In the genomic region with DNA sequence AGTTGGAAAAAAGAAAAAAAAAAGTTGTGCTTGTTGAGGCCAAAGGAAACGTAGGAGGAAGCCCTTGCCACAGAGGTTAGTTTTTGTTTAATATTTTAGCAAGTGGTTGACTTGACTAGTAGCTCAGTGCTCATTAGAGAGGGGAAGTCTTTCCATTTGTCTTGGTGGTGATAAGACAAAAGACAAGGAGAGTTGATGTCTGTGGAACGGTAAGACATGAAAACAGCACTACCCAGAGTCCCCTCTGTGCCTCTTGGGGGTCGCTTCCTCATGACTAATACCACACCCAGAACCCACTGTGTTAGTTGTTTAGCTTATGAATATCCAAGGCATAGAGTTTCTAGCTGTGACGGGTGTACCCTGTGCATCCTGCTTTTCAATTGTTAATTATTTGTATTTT, we compare ENCODE assay signal across 19 cellular contexts.
DNase-seq lines count a peak whose midpoint lies in the region; ATAC-seq and TF ChIP-seq lines count a peak whose summit lies in the region.
"Had no signal": no experiment of that assay in that cellular context is flagged by ENCODE, and none has a peak within 500 bp of the region (broad histone marks: within the 10 kb centered on the region; RNA-seq: fewer than 3 reads in every experiment).

No MANE protein-coding gene starts in this region.

- ATAC-seq in activated CD8-positive, alpha-beta T cell treated with anti-CD3 and anti-CD28 coated beads for 36 hours = peak; percentile 71
- ATAC-seq in stimulated activated effector memory CD8-positive, alpha-beta T cell treated with anti-CD3 and anti-CD28 coated beads, Interleukin-12 subunit alpha, Interleukin-12 subunit beta, amount 100 ng/mL, for 72 hours = peak; percentile 67
- ATAC-seq: Right ventricle myocardium inferior had no signal

- no peak overlapping the region for H3K4me3 ChIP-seq in Loucy (ENCODE audit: low read length, poor library complexity, severe bottlenecking)
- H3K4me3 ChIP-seq: HAP-1 had no signal

- peak overlapping the region; percentile 50 for H3K27ac Mint-ChIP-seq in activated CD8-positive, alpha-beta T cell treated with anti-CD3 and anti-CD28 coated beads for 36 hours
- no peak overlapping the region for H3K27ac Mint-ChIP-seq in stimulated activated effector memory CD8-positive, alpha-beta T cell treated with anti-CD3 and anti-CD28 coated beads, Interleukin-12 subunit alpha, Interleukin-12 subunit beta, amount 100 ng/mL, for 72 hours

- H3K27me3 ChIP-seq in Loucy (ENCODE audit: insufficient read depth, low read length, poor library complexity, severe bottlenecking) = no peaks in the 10 kb centered on the region

- no peaks in the 10 kb centered on the region for H3K27me3 Mint-ChIP-seq in activated CD8-positive, alpha-beta T cell treated with anti-CD3 and anti-CD28 coated beads for 36 hours

- H3K79me2 ChIP-seq in Loucy (ENCODE audit: insufficient read depth, low read length) = no peaks in the 10 kb centered on the region

- TF ChIP-seq CTCF in Loucy (conservative IDR thresholded peaks at IDR 0.05; ENCODE audit: low read length) = no peak
- TF ChIP-seq CTCF in activated CD8-positive, alpha-beta T cell treated with anti-CD3 and anti-CD28 coated beads for 36 hours (IDR thresholded peaks at IDR 0.05) = no peak
- TF ChIP-seq CTCF in GM10266 (IDR thresholded peaks at IDR 0.05; ENCODE audit: control insufficient read depth, insufficient read depth, low read depth, missing control alignments) = no peak

- CTCF ChIA-PET in activated CD8-positive, alpha-beta T cell treated with anti-CD3 and anti-CD28 coated beads for 36 hours (lab: Charles Lee) = interaction anchor here (0.9 kb wide), 1 partner anchor 12 kb away, joined by 3 read pairs; no protein-coding TSS in a partner anchor

- POLR2A ChIA-PET in activated CD8-positive, alpha-beta T cell treated with anti-CD3 and anti-CD28 coated beads for 36 hours (lab: Charles Lee) = interaction anchor here (0.8 kb wide), 1 partner anchor 17 kb away, joined by 3 read pairs; no protein-coding TSS in a partner anchor

- H3K4me1 ChIP-seq in Loucy (ENCODE audit: insufficient read depth, low read length, poor library complexity, severe bottlenecking) = peaks cover 21% of the 10 kb centered on the region
- H3K4me1 ChIP-seq: HAP-1 had no signal

- H3K9ac ChIP-seq in Loucy (ENCODE audit: low read depth, low read length, poor library complexity, severe bottlenecking) = no peak overlapping the region

- no peaks in the 10 kb centered on the region for H4K20me1 ChIP-seq in Loucy (ENCODE audit: insufficient read depth, low read length, poor library complexity, severe bottlenecking)

- peaks cover 62% of the 10 kb centered on the region for H3K36me3 Mint-ChIP-seq in activated CD8-positive, alpha-beta T cell treated with anti-CD3 and anti-CD28 coated beads for 36 hours (ENCODE audit: low read depth)
- peaks cover 70% of the 10 kb centered on the region for H3K36me3 Mint-ChIP-seq in stimulated activated effector memory CD8-positive, alpha-beta T cell treated with anti-CD3 and anti-CD28 coated beads, Interleukin-12 subunit alpha, Interleukin-12 subunit beta, amount 100 ng/mL, for 72 hours

- no peaks in the 10 kb centered on the region for H3K9me2 ChIP-seq in Loucy (replicated peaks; ENCODE audit: low read depth, low read length)

- no peak overlapping the region for H3K4me3 Mint-ChIP-seq in activated CD8-positive, alpha-beta T cell treated with anti-CD3 and anti-CD28 coated beads for 36 hours
- H3K4me3 Mint-ChIP-seq in stimulated activated effector memory CD8-positive, alpha-beta T cell treated with anti-CD3 and anti-CD28 coated beads, Interleukin-12 subunit alpha, Interleukin-12 subunit beta, amount 100 ng/mL, for 72 hours = no peak overlapping the region

- H3K4me1 Mint-ChIP-seq in activated CD8-positive, alpha-beta T cell treated with anti-CD3 and anti-CD28 coated beads for 36 hours (ENCODE audit: low read depth) = peaks cover 21% of the 10 kb centered on the region
- peaks cover 12% of the 10 kb centered on the region for H3K4me1 Mint-ChIP-seq in stimulated activated effector memory CD8-positive, alpha-beta T cell treated with anti-CD3 and anti-CD28 coated beads, Interleukin-12 subunit alpha, Interleukin-12 subunit beta, amount 100 ng/mL, for 72 hours

- peaks cover 73% of the 10 kb centered on the region for H3K36me3 ChIP-seq in Loucy (ENCODE audit: insufficient read depth, low read length)
- H3K36me3 ChIP-seq: HAP-1 had no signal

- DNase-seq in CMK (ENCODE audit: low read depth) (peak; percentile 65), NCI-H510A (lab: John Stamatoyannopoulos, UW) (no peak), GM10266 (ENCODE audit: extremely low spot score) (no peak), AG08396 (ENCODE audit: low spot score) (no peak)
- peak; percentile 24 for DNase-seq in activated CD8-positive, alpha-beta T cell treated with anti-CD3 and anti-CD28 coated beads for 36 hours
- DNase-seq in stimulated activated effector memory CD8-positive, alpha-beta T cell treated with anti-CD3 and anti-CD28 coated beads, Interleukin-12 subunit alpha, Interleukin-12 subunit beta, amount 100 ng/mL, for 72 hours (ENCODE audit: low spot score in 2 of 2) = no peak
- DNase-seq: ACHN, AML-193, DND-41, IMR-90, Karpas-422, MM.1S, NCI-H1105, NCI-H1694, NCI-H510A treated with DMSO at 0.1 percent for 48 hours, NCI-H774 had no signal

- no peaks in the 10 kb centered on the region for H3K9me3 Mint-ChIP-seq in activated CD8-positive, alpha-beta T cell treated with anti-CD3 and anti-CD28 coated beads for 36 hours
- no peaks in the 10 kb centered on the region for H3K9me3 Mint-ChIP-seq in stimulated activated effector memory CD8-positive, alpha-beta T cell treated with anti-CD3 and anti-CD28 coated beads, Interleukin-12 subunit alpha, Interleukin-12 subunit beta, amount 100 ng/mL, for 72 hours

- intact Hi-C loops in activated CD8-positive, alpha-beta T cell treated with anti-CD3 and anti-CD28 coated beads for 36 hours (cut with micrococcal nuclease) = no loop called here

- H3K4me2 ChIP-seq in Loucy (ENCODE audit: low read depth, low read length, poor library complexity, severe bottlenecking) = peak overlapping the region; percentile 1

- H3K9me3 ChIP-seq in Loucy (ENCODE audit: insufficient read depth, low read depth, low read length) = no peaks in the 10 kb centered on the region
- H3K9me3 ChIP-seq: HAP-1 had no signal

- no peak overlapping the region for H2AFZ ChIP-seq in Loucy (ENCODE audit: low read length)

- no peaks in the 10 kb centered on the region for H3F3A ChIP-seq in Loucy (ENCODE audit: low read depth)

Comparison
In these comparisons a context has a peak if more than half of its experiments do, and no peak if none do; other contexts are left out.
1. DNase-seq: peak in CMK (single experiment) and activated CD8-positive, alpha-beta T cell treated with anti-CD3 and anti-CD28 coated beads for 36 hours (single experiment); none in stimulated activated effector memory CD8-positive, alpha-beta T cell treated with anti-CD3 and anti-CD28 coated beads, Interleukin-12 subunit alpha, Interleukin-12 subunit beta, amount 100 ng/mL, for 72 hours (0 of 2), NCI-H510A (single experiment), GM10266 (single experiment) and AG08396 (single experiment).